Comparison of ENCODE assay signal across 1 cellular context in the genomic region with DNA sequence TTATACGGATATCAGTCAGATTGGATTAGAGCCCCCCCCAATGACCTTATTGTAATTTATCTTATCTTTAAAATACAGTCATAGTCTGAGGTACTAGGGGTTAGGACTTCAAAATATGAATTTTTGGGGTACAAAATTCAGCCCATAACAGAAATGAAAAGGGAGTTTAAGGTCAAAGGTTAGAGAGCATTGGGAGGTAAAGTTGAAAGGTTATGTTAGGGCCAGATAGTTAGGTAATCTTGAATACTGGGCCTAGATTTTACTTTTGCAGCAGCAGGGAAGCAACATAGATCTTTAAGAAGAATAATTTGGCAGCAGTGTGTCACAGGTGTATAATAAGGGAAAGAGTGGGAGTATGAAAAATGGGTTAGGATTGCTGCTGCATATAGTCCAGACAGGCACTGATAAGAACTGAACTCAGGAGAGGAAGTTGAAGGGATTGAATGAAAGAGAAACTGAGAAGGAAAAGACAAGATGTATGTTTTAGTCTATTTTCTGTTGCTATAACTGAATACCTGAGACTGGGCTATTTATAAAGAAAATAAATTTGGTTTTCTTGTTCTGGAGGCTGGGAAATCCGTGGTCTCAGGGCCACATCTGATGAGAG.
A peak's percentile ranks its signal among the peaks of the same experiment; 100 is the strongest.
TF ChIP-seq lines count a peak whose summit lies in the region.

No MANE protein-coding gene starts in this region.

TF ChIP-seq in K562, 482 proteins besides CTCF, POLR2A, EP300 and RAD21 (continued from another document):
- peak; percentile 86 for TF ChIP-seq NR2C1 (IDR thresholded peaks at IDR 0.05)
- TF ChIP-seq NR2C1 (tag; IDR thresholded peaks at IDR 0.05): peak; percentile 81
- no peak for TF ChIP-seq SOX6 (IDR thresholded peaks at IDR 0.05)
- TF ChIP-seq NFXL1 (CRISPR knock-in tag; IDR thresholded peaks at IDR 0.05): no peak
- no peak for TF ChIP-seq NR2C2 (CRISPR knock-in tag; IDR thresholded peaks at IDR 0.05)
- TF ChIP-seq NR2C2 (tag; IDR thresholded peaks at IDR 0.05): peak; percentile 83
- TF ChIP-seq ZNF75A (CRISPR knock-in tag; IDR thresholded peaks at IDR 0.05): no peak
TF ChIP-seq in K562: peak in this region for 2.
